1 cellular context compared by ENCODE assay signal in genomic region chr15:70672081-70672480, GRCh38.
A peak's percentile ranks its signal among the peaks of the same experiment; 100 is the strongest.
TF ChIP-seq lines count a peak whose summit lies in the region.

No MANE protein-coding gene starts in this region.

TF ChIP-seq in GM12878, 131 proteins besides CTCF, POLR2A, EP300 and RAD21 (continued from another document):
- TF ChIP-seq MLLT1 (IDR thresholded peaks at IDR 0.05): no peak
- no peak for TF ChIP-seq IRF3 (IDR thresholded peaks at IDR 0.05)
- no peak for TF ChIP-seq RBBP5 (conservative IDR thresholded peaks at IDR 0.05)
- TF ChIP-seq FOXM1 (IDR thresholded peaks at IDR 0.05; ENCODE audit: low read depth, low read length): no peak
- no peak for TF ChIP-seq RFX5 (IDR thresholded peaks at IDR 0.05; ENCODE audit: low read depth, low read length)
- no peak for TF ChIP-seq E2F8 (IDR thresholded peaks at IDR 0.05; ENCODE audit: low read depth, partially characterized antibody)
- TF ChIP-seq SMAD5 (IDR thresholded peaks at IDR 0.05; ENCODE audit: low read depth): no peak
- TF ChIP-seq JUND (IDR thresholded peaks at IDR 0.05; ENCODE audit: low read depth, low read length): no peak
- peak; percentile 93 for TF ChIP-seq RUNX3 (IDR thresholded peaks at IDR 0.05; ENCODE audit: low read length)
- peak; percentile 26; the same call in 1 of the 2 replicates for TF ChIP-seq ATF7 (IDR thresholded peaks at IDR 0.05; ENCODE audit: low read depth)
- no peak for TF ChIP-seq TARDBP (IDR thresholded peaks at IDR 0.05; ENCODE audit: borderline replicate concordance)
- no peak for TF ChIP-seq CBX3 (IDR thresholded peaks at IDR 0.05; ENCODE audit: borderline replicate concordance, low read depth)
- TF ChIP-seq IKZF2 (IDR thresholded peaks at IDR 0.05): peak; percentile 9 to 34; a peak in 2 of 4 replicates
- no peak for TF ChIP-seq TCF7 (IDR thresholded peaks at IDR 0.05; ENCODE audit: borderline replicate concordance)
- peak; percentile 59; the same call in 1 of the 2 replicates for TF ChIP-seq NFIC (IDR thresholded peaks at IDR 0.05; ENCODE audit: low read depth, low read length)
- TF ChIP-seq SPI1 (IDR thresholded peaks at IDR 0.05; ENCODE audit: borderline replicate concordance, insufficient read depth, low read depth, low read length): peak; percentile 58; the same call in 1 of the 2 replicates
- no peak for TF ChIP-seq BMI1 (IDR thresholded peaks at IDR 0.05; ENCODE audit: borderline replicate concordance)
- no peak for TF ChIP-seq HSF1 (IDR thresholded peaks at IDR 0.05; ENCODE audit: low read depth, low read length)
- no peak for TF ChIP-seq NKRF (conservative IDR thresholded peaks at IDR 0.05)
- TF ChIP-seq MEF2A (IDR thresholded peaks at IDR 0.05; ENCODE audit: insufficient read depth, low read depth, low read length): 0 out of 2 replicates have a peak, but pooled peaks have one; percentile 33
- TF ChIP-seq TAF1 (IDR thresholded peaks at IDR 0.05; ENCODE audit: borderline replicate concordance, low read depth, low read length): no peak
- TF ChIP-seq RELB (IDR thresholded peaks at IDR 0.05; ENCODE audit: low read depth): no peak
- TF ChIP-seq ZNF592 (IDR thresholded peaks at IDR 0.05): no peak
- no peak for TF ChIP-seq IRF4 (IDR thresholded peaks at IDR 0.05; ENCODE audit: low read depth, low read length)
- peak; percentile 97 for TF ChIP-seq ZBTB40 (IDR thresholded peaks at IDR 0.05; ENCODE audit: borderline replicate concordance)
- peak; percentile 90 for TF ChIP-seq ZNF384 (IDR thresholded peaks at IDR 0.05; ENCODE audit: borderline replicate concordance, low read depth, low read length)
- no peak for TF ChIP-seq HDAC2 (IDR thresholded peaks at IDR 0.05)
- TF ChIP-seq SUZ12 (IDR thresholded peaks at IDR 0.05; ENCODE audit: unreplicated experiment): no peak
- TF ChIP-seq ZSCAN29 (IDR thresholded peaks at IDR 0.05): no peak
- TF ChIP-seq TCF12 (IDR thresholded peaks at IDR 0.05; ENCODE audit: low read depth, low read length): no peak
- TF ChIP-seq TCF3 (IDR thresholded peaks at IDR 0.05; ENCODE audit: borderline replicate concordance, insufficient read depth, low read depth, low read length): no peak
- TF ChIP-seq TBL1XR1 (IDR thresholded peaks at IDR 0.05; ENCODE audit: low read depth, low read length): 0 out of 2 replicates have a peak, but pooled peaks have one; percentile 29
- TF ChIP-seq ETV6 (conservative IDR thresholded peaks at IDR 0.05 in 1 of 2, IDR thresholded peaks at IDR 0.05 in 1 of 2; ENCODE audit: borderline replicate concordance in 1 of 2, low read depth in 1 of 2): peak in 1 of 2 experiments; percentile 90; a peak in 2 of 4 replicates
- TF ChIP-seq MTA3 (IDR thresholded peaks at IDR 0.05; ENCODE audit: borderline replicate concordance, low read length): no peak
- TF ChIP-seq NBN (IDR thresholded peaks at IDR 0.05): no peak
